Comparison of ENCODE assay signal across 8 cellular contexts in the genomic region with DNA sequence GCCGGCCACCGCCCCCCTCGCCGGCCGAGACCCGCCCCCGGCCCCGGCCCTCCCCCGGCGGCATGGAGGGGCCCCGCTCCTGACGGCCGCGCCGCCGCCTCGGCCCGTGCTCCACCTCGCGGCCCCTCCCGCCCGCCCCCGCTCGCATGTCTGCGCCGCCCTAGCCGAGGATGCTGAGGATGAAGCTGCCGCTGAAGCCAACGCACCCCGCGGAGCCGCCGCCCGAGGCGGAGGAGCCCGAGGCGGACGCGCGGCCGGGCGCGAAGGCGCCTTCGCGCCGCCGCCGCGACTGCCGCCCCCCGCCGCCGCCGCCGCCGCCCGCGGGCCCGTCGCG. TPM values are rescaled to one million over a fixed set of nuclear protein-coding genes. Genes with fewer than 3 reads are reported as not detected.
DNase-seq lines count a peak whose midpoint lies in the region; ATAC-seq and TF ChIP-seq lines count a peak whose summit lies in the region.

No MANE protein-coding gene starts in this region.

- H3K4me3 ChIP-seq in adrenal gland (peak overlapping the region in 2 of 4 donors; percentile 76 to 97), right lobe of liver (peak overlapping the region; percentile 89 to 95 (median 91)), tibial nerve (peak overlapping the region in 3 of 4 donors; percentile 79 to 93 (median 85))

- 1% methylated on average over 50 to 62 of the region's 62 CpGs; no CpG with 5 or more reads in 2 of the 4 donors for WGBS in adrenal gland, 4 donors
- no CpG with 5 or more reads among the region's 62 CpGs for WGBS in right lobe of liver (ENCODE audit: insufficient coverage, low coverage, low lambda C conversion rate, missing lambda C conversion rate)
- 0% methylated on average over 17 of the region's 62 CpGs; no CpG with 5 or more reads in 1 of the 2 donors for WGBS in tibial nerve, 2 donors

- peak; percentile 94 for DNase-seq in NCI-H510A (lab: John Stamatoyannopoulos, UW)
- no peak for DNase-seq in NCI-H510A treated with DMSO at 0.1 percent for 48 hours (lab: John Stamatoyannopoulos, UW)
- DNase-seq in adrenal gland = no peak
- no peak for DNase-seq in right lobe of liver
- no peak for DNase-seq in tibial nerve (ENCODE audit: low spot score in 2 of 2)
- DNase-seq in stimulated activated CD4-positive, alpha-beta T cell treated with anti-CD3 and anti-CD28 coated beads, Interleukin-4, amount 100 ng/mL, for 24 hours = no peak
- DNase-seq in NCI-H2196 (lab: John Stamatoyannopoulos, UW; ENCODE audit: unreplicated experiment) = no peak

- ATAC-seq in right lobe of liver (no peak), HG03521 (IDR thresholded peaks at IDR 0.05; ENCODE audit: unreplicated experiment) (no peak)

- H3K27ac ChIP-seq in adrenal gland (peak overlapping the region in 4 of 5 donors; percentile 95 to 100 (median 97)), right lobe of liver (peak overlapping the region; percentile 93 to 99 (median 98)), tibial nerve (peak overlapping the region; percentile 94 to 99 (median 95))

- peaks cover 8 to 28% of the 10 kb centered on the region in 2 donors for H3K4me1 ChIP-seq in adrenal gland (replicated peaks in 1 of 2)
- H3K4me1 ChIP-seq in right lobe of liver = peaks cover 0 to 47% (median 9%) of the 10 kb centered on the region in 4 donors
- peaks cover 0 to 27% (median 14%) of the 10 kb centered on the region in 4 donors for H3K4me1 ChIP-seq in tibial nerve

- no peak for TF ChIP-seq EP300 in tibial nerve (IDR thresholded peaks at IDR 0.05)

- H3K36me3 ChIP-seq in adrenal gland (replicated peaks in 1 of 2) (no peaks in the 10 kb centered on the region), right lobe of liver (no peaks in the 10 kb centered on the region), tibial nerve (no peaks in the 10 kb centered on the region)

- TF ChIP-seq POLR2A in adrenal gland (IDR thresholded peaks at IDR 0.05) (no peak), right lobe of liver (IDR thresholded peaks at IDR 0.05) (no peak), tibial nerve (IDR thresholded peaks at IDR 0.05) (no peak)

- no peaks in the 10 kb centered on the region for H3K9me3 ChIP-seq in adrenal gland (replicated peaks in 1 of 3)
- H3K9me3 ChIP-seq in right lobe of liver = no peaks in the 10 kb centered on the region
- H3K9me3 ChIP-seq in tibial nerve = no peaks in the 10 kb centered on the region

- no peak for TF ChIP-seq CTCF in adrenal gland (IDR thresholded peaks at IDR 0.05)
- TF ChIP-seq CTCF in right lobe of liver (IDR thresholded peaks at IDR 0.05) = no peak
- TF ChIP-seq CTCF in tibial nerve (IDR thresholded peaks at IDR 0.05) = no peak

- H3K27me3 ChIP-seq in adrenal gland (no peaks in the 10 kb centered on the region), right lobe of liver (no peaks in the 10 kb centered on the region), tibial nerve (no peaks in the 10 kb centered on the region)

- intact Hi-C loops in adrenal gland (cut with DNase I) = loop anchor here in 1 of 2 donors (5.0 kb wide), 1 partner anchor 96 kb away; no protein-coding TSS in a partner anchor
- intact Hi-C loops in right lobe of liver (cut with DNase I) = no loop called here

RNA-seq across cellular contexts. Expression of gene ZCCHC2, which starts 0.4 kb away (rescaled TPM):
- total RNA-seq in adrenal gland (10 to 100 TPM; 13.6 to 53.3 (median 20.4) TPM), right lobe of liver (10 to 100 TPM; 18.9 to 26.6 (median 23.5) TPM), tibial nerve (10 to 100 TPM; 32.4 to 49.4 (median 38.4) TPM)
- 10 to 100 TPM in 1 of 3 donors, 1 to 10 TPM in 2; 4.7 to 12.5 (median 6.8) TPM for polyA plus RNA-seq in adrenal gland
